Comparison of ENCODE assay signal across 29 cellular contexts in genomic region chr20:39155996-39156395, GRCh38.
"Had no signal": no experiment of that assay in that cellular context is flagged by ENCODE, and none has a peak within 500 bp of the region (broad histone marks: within the 10 kb centered on the region; RNA-seq: fewer than 3 reads in every experiment).

No MANE protein-coding gene starts in this region.

- H3K4me1 ChIP-seq: left ventricle myocardium inferior, prostate gland, suprapubic skin, tibial artery, upper lobe of right lung, uterus had no signal

- ATAC-seq: left colon; mucosa of descending colon; naive thymus-derived CD4-positive, alpha-beta T cell; natural killer cell treated with Interleukin-12 subunit alpha and Interleukin-12 subunit beta and Interleukin-15 and Interleukin-18, amount 100 ng/mL, for 72 hours; right cardiac atrium; sciatic nerve; stimulated activated effector memory CD8-positive, alpha-beta T cell treated with anti-CD3 and anti-CD28 coated beads, Interleukin-12 subunit alpha, Interleukin-12 subunit beta, amount 100 ng/mL, for 72 hours had no signal

- H3K9me3 Mint-ChIP-seq: immature natural killer cell; memory B cell; natural killer cell treated with Interleukin-12 subunit alpha and Interleukin-12 subunit beta and Interleukin-15 and Interleukin-18, amount 100 ng/mL, for 72 hours; stimulated activated effector memory CD8-positive, alpha-beta T cell treated with anti-CD3 and anti-CD28 coated beads, Interleukin-12 subunit alpha, Interleukin-12 subunit beta, amount 100 ng/mL, for 72 hours; stimulated activated naive CD8-positive, alpha-beta T cell treated with anti-CD3 and anti-CD28 coated beads, Interleukin-15, Interleukin-2, amounts not matched to agents 100 ng/mL and 50 ng/mL, for 24 hours had no signal

- H3K27ac Mint-ChIP-seq: immature natural killer cell; memory B cell; naive thymus-derived CD4-positive, alpha-beta T cell; natural killer cell treated with Interleukin-12 subunit alpha and Interleukin-12 subunit beta and Interleukin-15 and Interleukin-18, amount 100 ng/mL, for 72 hours; stimulated activated effector memory CD8-positive, alpha-beta T cell treated with anti-CD3 and anti-CD28 coated beads, Interleukin-12 subunit alpha, Interleukin-12 subunit beta, amount 100 ng/mL, for 72 hours; stimulated activated naive CD8-positive, alpha-beta T cell treated with anti-CD3 and anti-CD28 coated beads, Interleukin-15, Interleukin-2, amounts not matched to agents 100 ng/mL and 50 ng/mL, for 24 hours had no signal

- H3K4me3 Mint-ChIP-seq: immature natural killer cell; memory B cell; naive thymus-derived CD4-positive, alpha-beta T cell; natural killer cell treated with Interleukin-12 subunit alpha and Interleukin-12 subunit beta and Interleukin-15 and Interleukin-18, amount 100 ng/mL, for 72 hours; stimulated activated effector memory CD8-positive, alpha-beta T cell treated with anti-CD3 and anti-CD28 coated beads, Interleukin-12 subunit alpha, Interleukin-12 subunit beta, amount 100 ng/mL, for 72 hours; stimulated activated naive CD8-positive, alpha-beta T cell treated with anti-CD3 and anti-CD28 coated beads, Interleukin-15, Interleukin-2, amounts not matched to agents 100 ng/mL and 50 ng/mL, for 24 hours had no signal

- H3K36me3 Mint-ChIP-seq: memory B cell; naive thymus-derived CD4-positive, alpha-beta T cell; natural killer cell treated with Interleukin-12 subunit alpha and Interleukin-12 subunit beta and Interleukin-15 and Interleukin-18, amount 100 ng/mL, for 72 hours; stimulated activated effector memory CD8-positive, alpha-beta T cell treated with anti-CD3 and anti-CD28 coated beads, Interleukin-12 subunit alpha, Interleukin-12 subunit beta, amount 100 ng/mL, for 72 hours had no signal

- H3K36me3 ChIP-seq: left ventricle myocardium inferior, ovary, prostate gland, suprapubic skin, thoracic aorta, tibial artery, upper lobe of right lung, uterus had no signal

- H3K4me3 ChIP-seq: left ventricle myocardium inferior, lung, mucosa of descending colon, ovary, prostate gland, skin epidermis, suprapubic skin, thoracic aorta, tibial artery, upper lobe of right lung, uterus had no signal

- DNase-seq: hypothalamus; immature natural killer cell; kidney; left colon; left ventricle myocardium inferior; midbrain; mucosa of descending colon; naive thymus-derived CD4-positive, alpha-beta T cell; ovary; retina; right cardiac atrium; stimulated activated CD4-positive, alpha-beta T cell treated with anti-CD3 and anti-CD28 coated beads, Interleukin-12 subunit alpha, Interleukin-12 subunit beta, amount 100 ng/mL, for 4 hours; stimulated activated CD4-positive, alpha-beta T cell treated with anti-CD3 and anti-CD28 coated beads, Interleukin-4, amount 100 ng/mL, for 24 hours; stimulated activated naive CD4-positive, alpha-beta T cell; tibial artery; trophoblast cell; upper lobe of right lung; uterus had no signal

- FAIRE-seq: islet of Langerhans, kidney had no signal

- H3K27me3 ChIP-seq: ovary, uterus had no signal

- H3K4me1 Mint-ChIP-seq: memory B cell; naive thymus-derived CD4-positive, alpha-beta T cell; stimulated activated effector memory CD8-positive, alpha-beta T cell treated with anti-CD3 and anti-CD28 coated beads, Interleukin-12 subunit alpha, Interleukin-12 subunit beta, amount 100 ng/mL, for 72 hours had no signal

- H3K27ac ChIP-seq: left ventricle myocardium inferior, ovary, prostate gland, skin epidermis, suprapubic skin, thoracic aorta, tibial artery, upper lobe of right lung, uterus had no signal

- H3K9me3 ChIP-seq: left ventricle myocardium inferior, mucosa of descending colon, ovary, prostate gland, suprapubic skin, thoracic aorta, tibial artery, upper lobe of right lung, uterus had no signal
